In the genomic region with DNA sequence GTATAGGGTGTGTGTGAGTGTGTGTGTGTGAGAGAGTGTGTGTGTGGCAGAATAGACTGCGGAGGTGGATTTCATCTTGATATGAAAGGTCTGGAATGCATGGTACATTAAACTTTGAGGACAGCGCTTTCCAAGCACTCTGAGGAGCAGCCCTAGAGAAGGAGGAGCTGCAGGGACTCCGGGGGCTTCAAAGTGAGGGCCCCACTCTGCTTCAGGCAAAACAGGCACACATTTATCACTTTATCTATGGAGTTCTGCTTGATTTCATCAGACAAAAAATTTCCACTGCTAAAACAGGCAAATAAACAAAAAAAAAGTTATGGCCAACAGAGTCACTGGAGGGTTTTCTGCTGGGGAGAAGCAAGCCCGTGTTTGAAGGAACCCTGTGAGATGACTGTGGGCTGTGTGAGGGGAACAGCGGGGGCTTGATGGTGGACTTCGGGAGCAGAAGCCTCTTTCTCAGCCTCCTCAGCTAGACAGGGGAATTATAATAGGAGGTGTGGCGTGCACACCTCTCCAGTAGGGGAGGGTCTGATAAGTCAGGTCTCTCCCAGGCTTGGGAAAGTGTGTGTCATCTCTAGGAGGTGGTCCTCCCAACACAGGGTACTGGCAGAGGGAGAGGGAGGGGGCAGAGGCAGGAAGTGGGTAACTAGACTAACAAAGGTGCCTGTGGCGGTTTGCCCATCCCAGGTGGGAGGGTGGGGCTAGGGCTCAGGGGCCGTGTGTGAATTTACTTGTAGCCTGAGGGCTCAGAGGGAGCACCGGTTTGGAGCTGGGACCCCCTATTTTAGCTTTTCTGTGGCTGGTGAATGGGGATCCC, we compare ENCODE assay signal across 8 cellular contexts. TPM values are rescaled to one million over a fixed set of nuclear protein-coding genes. Genes with fewer than 3 reads are reported as not detected.
DNase-seq lines count a peak whose midpoint lies in the region; ATAC-seq and TF ChIP-seq lines count a peak whose summit lies in the region.

No MANE protein-coding gene starts in this region.

- TF ChIP-seq CTCF in kidney epithelial cell (IDR thresholded peaks at IDR 0.05; ENCODE audit: insufficient read depth, low read length, poor library complexity, severe bottlenecking) = no peak

- peak; percentile 96 for ATAC-seq in stimulated activated naive CD8-positive, alpha-beta T cell treated with anti-CD3 and anti-CD28 coated beads, Interleukin-15, Interleukin-2, amounts not matched to agents 100 U/mL and 50 U/mL, for 24 hours
- ATAC-seq in GM18511 (IDR thresholded peaks at IDR 0.05; ENCODE audit: unreplicated experiment) (no peak), GM21526 (IDR thresholded peaks at IDR 0.05; ENCODE audit: low FRiP score, unreplicated experiment) (no peak)

- peak; percentile 28 for DNase-seq in Caki2 (ENCODE audit: low read depth)
- DNase-seq in NCI-H226 = peak; percentile 69
- DNase-seq in activated CD8-positive, alpha-beta memory T cell treated with anti-CD3 and anti-CD28 coated beads, Interleukin-2, amount 50 U/mL, for 4 hours = peak; percentile 84
- DNase-seq in kidney epithelial cell (ENCODE audit: low read depth) = peak; percentile 56
- DNase-seq in stimulated activated naive CD8-positive, alpha-beta T cell treated with anti-CD3 and anti-CD28 coated beads, Interleukin-15, Interleukin-2, amounts not matched to agents 100 U/mL and 50 U/mL, for 24 hours = peak; percentile 84
- DNase-seq in GF-D8 (lab: John Stamatoyannopoulos, UW) = no peak

- in situ Hi-C loops in Caki2 (cut with HindIII; ENCODE audit: low pct_unique_long_range_greater_than_20kb, low sequenced_read_pairs) = no loop called here

- no peaks in the 10 kb centered on the region for H3K36me3 ChIP-seq in kidney epithelial cell (ENCODE audit: control insufficient read depth, insufficient read depth, low read length)

- no peak overlapping the region for H3K4me3 ChIP-seq in kidney epithelial cell (ENCODE audit: low read depth, low read length)

- H3K27me3 ChIP-seq in kidney epithelial cell (ENCODE audit: control insufficient read depth, insufficient read depth, low read length) = peaks cover 17% of the 10 kb centered on the region

RNA-seq across cellular contexts. Expression of a gene that starts 18.3 kb away (rescaled TPM):
- total RNA-seq in Caki2 (2014; rRNA removed; shearing (Covaris generic); ENCODE audit: low replicate concordance) = 104 and 107 TPM in 2 replicates
- 72.3 and 85.7 TPM in 2 replicates for total RNA-seq in kidney epithelial cell

RNA-seq across cellular contexts. Expression of a gene that starts 22.5 kb away (rescaled TPM):
- not detected in 2 replicates for total RNA-seq in Caki2 (2014; rRNA removed; shearing (Covaris generic); ENCODE audit: low replicate concordance)
- 6.2 and 10.3 TPM in 2 replicates for total RNA-seq in kidney epithelial cell

RNA-seq across cellular contexts. Expression of a gene that starts 26.6 kb away (rescaled TPM):
- not detected in 2 replicates for total RNA-seq in Caki2 (2014; rRNA removed; shearing (Covaris generic); ENCODE audit: low replicate concordance)
- 2.7 TPM in 1 of 2 replicates, not detected in the other for total RNA-seq in kidney epithelial cell

RNA-seq across cellular contexts. Expression of a gene that starts 51.4 kb away (rescaled TPM):
- 441 and 448 TPM in 2 replicates for total RNA-seq in Caki2 (2014; rRNA removed; shearing (Covaris generic); ENCODE audit: low replicate concordance)
- total RNA-seq in kidney epithelial cell = 265 and 275 TPM in 2 replicates

RNA-seq across cellular contexts. Expression of a gene that starts 51.4 kb away (rescaled TPM):
- total RNA-seq in Caki2 (2014; rRNA removed; shearing (Covaris generic); ENCODE audit: low replicate concordance) = 15.1 and 17.1 TPM in 2 replicates
- 20.2 and 21.1 TPM in 2 replicates for total RNA-seq in kidney epithelial cell
